Comparison of ENCODE assay signal across 1 cellular context in genomic region chr10:85719408-85719807, GRCh38.
TF ChIP-seq lines count a peak whose summit lies in the region.

No MANE protein-coding gene starts in this region.

TF ChIP-seq in K562, 482 proteins besides CTCF, POLR2A, EP300 and RAD21 (continued from another document):
- TF ChIP-seq MNT (conservative IDR thresholded peaks at IDR 0.05) (0 out of 4 replicates have a peak, but pooled peaks of 1 of the 2 experiments have one; percentile 15), DNMT1 (IDR thresholded peaks at IDR 0.05) (no peak), ZNF766 (CRISPR knock-in tag; conservative IDR thresholded peaks at IDR 0.05) (peak; percentile 83), MYC (IDR thresholded peaks at IDR 0.05; ENCODE audit: low read depth, low read length) (no peak), MYC (CRISPR knock-in tag; IDR thresholded peaks at IDR 0.05; ENCODE audit: borderline replicate concordance, low read depth) (no peak), MTA1 (IDR thresholded peaks at IDR 0.05; ENCODE audit: borderline replicate concordance) (no peak), POLR2B (IDR thresholded peaks at IDR 0.05; ENCODE audit: low read depth, partially characterized antibody) (peak; percentile 30), ZNF398 (CRISPR knock-in tag; IDR thresholded peaks at IDR 0.05) (no peak), PKNOX1 (IDR thresholded peaks at IDR 0.05) (peak; percentile 15; the same call in 1 of the 2 replicates)
